Comparison of ENCODE assay signal across 17 cellular contexts in the genomic region with DNA sequence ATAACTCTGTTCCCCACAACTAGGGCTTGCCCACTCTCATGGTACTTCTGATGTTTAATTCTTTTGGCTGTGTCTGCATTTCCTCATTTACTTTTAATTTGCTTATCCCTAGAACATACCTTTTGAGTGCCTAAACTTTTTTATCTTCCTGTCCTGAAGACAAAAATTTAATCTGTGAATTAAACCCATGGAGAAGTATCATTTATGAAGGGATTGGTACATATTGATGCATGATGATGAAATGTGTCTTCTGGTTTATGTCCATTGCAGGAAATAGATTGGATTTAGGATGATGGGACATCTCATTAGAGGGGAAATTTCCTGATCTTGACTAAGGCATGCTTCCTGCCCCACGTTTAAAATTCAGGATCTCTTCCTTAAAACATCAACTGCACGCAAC.
DNase-seq lines count a peak whose midpoint lies in the region; ATAC-seq and TF ChIP-seq lines count a peak whose summit lies in the region.
"Had no signal": no experiment of that assay in that cellular context is flagged by ENCODE, and none has a peak within 500 bp of the region (broad histone marks: within the 10 kb centered on the region; RNA-seq: fewer than 3 reads in every experiment).

No MANE protein-coding gene starts in this region.

- CTCF ChIA-PET in PC-3 (lab: Charles Lee): interaction anchor here (0.8 kb wide), 1 partner anchor 162 kb away, joined by 3 read pairs; no protein-coding TSS in a partner anchor

- peaks cover 9% of the 10 kb centered on the region for H3F3A ChIP-seq in PC-3 (ENCODE audit: low read length, unreplicated experiment)

- H4K20me1 ChIP-seq in PC-3 (ENCODE audit: low read length): no peaks in the 10 kb centered on the region

- no peak overlapping the region for H2AFZ ChIP-seq in PC-3 (ENCODE audit: low read length)
- H2AFZ ChIP-seq: neural progenitor cell had no signal

- H3K9ac ChIP-seq in PC-3 (ENCODE audit: low read length): peak overlapping the region; percentile 90
- H3K9ac ChIP-seq: neural progenitor cell had no signal

- peaks cover 38% of the 10 kb centered on the region for H3K4me1 ChIP-seq in PC-3 (ENCODE audit: insufficient read depth, low read length)
- H3K4me1 ChIP-seq in mesodermal cell (ENCODE audit: control insufficient read depth, insufficient read depth, low read length, poor library complexity, severe bottlenecking): peaks cover 62% of the 10 kb centered on the region
- H3K4me1 ChIP-seq in thyroid gland: peaks cover 21 to 37% of the 10 kb centered on the region in 2 donors

- H3K36me3 Mint-ChIP-seq in chondrocyte (ENCODE audit: low read depth): peaks cover 10% of the 10 kb centered on the region

- TF ChIP-seq CTCF in PC-3 (conservative IDR thresholded peaks at IDR 0.05; ENCODE audit: low read depth, low read length) (no peak), chondrocyte (IDR thresholded peaks at IDR 0.05) (no peak), thyroid gland (IDR thresholded peaks at IDR 0.05) (no peak)

- peak overlapping the region; percentile 99 for H3K27ac ChIP-seq in PC-3 (ENCODE audit: low read length)
- H3K27ac ChIP-seq in mesodermal cell (ENCODE audit: low read depth, low read length, severe bottlenecking): peak overlapping the region; percentile 99
- H3K27ac ChIP-seq in thyroid gland: peak overlapping the region in 2 of 3 donors; percentile 78 to 82
- H3K27ac ChIP-seq: neural progenitor cell had no signal

- peak overlapping the region; percentile 77 for H3K4me2 ChIP-seq in PC-3 (ENCODE audit: low read length)

- peak overlapping the region; percentile 44 for H3K4me3 ChIP-seq in PC-3 (ENCODE audit: low read length)
- no peak overlapping the region for H3K4me3 ChIP-seq in mesodermal cell (ENCODE audit: extremely low read depth, insufficient read depth, low read length, poor library complexity, severe bottlenecking)
- no peak overlapping the region for H3K4me3 ChIP-seq in thyroid gland (replicated peaks in 1 of 3)
- H3K4me3 ChIP-seq: neural progenitor cell, tibial nerve had no signal

- no peaks in the 10 kb centered on the region for H3K9me3 ChIP-seq in PC-3 (ENCODE audit: low read length)
- H3K9me3 ChIP-seq in mesodermal cell (ENCODE audit: control insufficient read depth, low read length): no peaks in the 10 kb centered on the region
- H3K9me3 ChIP-seq in thyroid gland: no peaks in the 10 kb centered on the region
- H3K9me3 ChIP-seq: tibial nerve had no signal

- peak overlapping the region; percentile 96 for H3K27ac Mint-ChIP-seq in chondrocyte (ENCODE audit: unreplicated experiment)
- H3K27ac Mint-ChIP-seq: activated CD8-positive, alpha-beta T cell treated with anti-CD3 and anti-CD28 coated beads, Interleukin-2, amount 10 ng/mL, durations not matched to agents 7 days and 5 days; activated naive CD4-positive, alpha-beta T cell treated with anti-CD3 and anti-CD28 coated beads for 36 hours; B cell; neural progenitor cell; stimulated activated effector memory CD8-positive, alpha-beta T cell treated with anti-CD3 and anti-CD28 coated beads, Interleukin-12 subunit alpha, Interleukin-12 subunit beta, amount 100 ng/mL, for 72 hours had no signal

- H3K27me3 ChIP-seq in PC-3 (ENCODE audit: low read length) (no peaks in the 10 kb centered on the region), thyroid gland (no peaks in the 10 kb centered on the region)
- H3K27me3 ChIP-seq: neural progenitor cell, tibial nerve had no signal

- H3K9me2 ChIP-seq in PC-3 (replicated peaks; ENCODE audit: low read length): no peaks in the 10 kb centered on the region

- H3K9me3 Mint-ChIP-seq in chondrocyte (ENCODE audit: low read depth): no peaks in the 10 kb centered on the region
- H3K9me3 Mint-ChIP-seq: activated naive CD4-positive, alpha-beta T cell treated with anti-CD3 and anti-CD28 coated beads for 36 hours; activated T-cell treated with anti-CD3 and anti-CD28 coated beads, Interleukin-2, amount 50 U/mL, for 4 hours; neural progenitor cell; stimulated activated effector memory CD8-positive, alpha-beta T cell treated with anti-CD3 and anti-CD28 coated beads, Interleukin-12 subunit alpha, Interleukin-12 subunit beta, amount 100 ng/mL, for 72 hours had no signal

- H3K79me2 ChIP-seq in PC-3 (ENCODE audit: low read length): no peaks in the 10 kb centered on the region

- no peak for TF ChIP-seq POLR2A in thyroid gland (IDR thresholded peaks at IDR 0.05)

- H3K36me3 ChIP-seq in PC-3 (ENCODE audit: low read depth, low read length): no peaks in the 10 kb centered on the region
- peaks cover 43% of the 10 kb centered on the region for H3K36me3 ChIP-seq in mesodermal cell (ENCODE audit: control insufficient read depth, insufficient read depth, low read length)
- H3K36me3 ChIP-seq in thyroid gland: no peaks in the 10 kb centered on the region
- H3K36me3 ChIP-seq: neural progenitor cell had no signal

- POLR2A ChIA-PET in PC-3 (lab: Charles Lee; ENCODE audit: unreplicated experiment): no interaction called here

- peaks cover 87% of the 10 kb centered on the region for H3K4me1 Mint-ChIP-seq in chondrocyte (ENCODE audit: low read depth)
- H3K4me1 Mint-ChIP-seq: B cell had no signal

- H3K4me3 Mint-ChIP-seq in chondrocyte (ENCODE audit: unreplicated experiment): no peak overlapping the region
- H3K4me3 Mint-ChIP-seq: activated CD8-positive, alpha-beta T cell treated with anti-CD3 and anti-CD28 coated beads, Interleukin-2, amount 10 ng/mL, durations not matched to agents 7 days and 5 days; activated naive CD4-positive, alpha-beta T cell treated with anti-CD3 and anti-CD28 coated beads for 36 hours; activated T-cell treated with anti-CD3 and anti-CD28 coated beads, Interleukin-2, amount 50 U/mL, for 4 hours; B cell; neural progenitor cell; stimulated activated effector memory CD8-positive, alpha-beta T cell treated with anti-CD3 and anti-CD28 coated beads, Interleukin-12 subunit alpha, Interleukin-12 subunit beta, amount 100 ng/mL, for 72 hours had no signal

- DNase-seq in PC-3: no peak
- no peak for DNase-seq in chondrocyte (ENCODE audit: low spot score)
- DNase-seq in thyroid gland: no peak
- no peak for DNase-seq in effector CD4-positive, alpha-beta T cell
- DNase-seq: activated CD8-positive, alpha-beta T cell treated with anti-CD3 and anti-CD28 coated beads, Interleukin-2, amount 10 ng/mL, durations not matched to agents 7 days and 5 days; activated naive CD4-positive, alpha-beta T cell treated with anti-CD3 and anti-CD28 coated beads for 36 hours; activated T-cell treated with anti-CD3 and anti-CD28 coated beads, Interleukin-2, amount 50 U/mL, for 4 hours; COR-L47; left cardiac atrium; NCI-H774 had no signal

- intact Hi-C loops in PC-3 (cut with micrococcal nuclease) (no loop called here), thyroid gland (cut with DNase I) (no loop called here)

- no CpG with 5 or more reads among the region's 2 CpGs for WGBS in mesodermal cell (ENCODE audit: insufficient coverage in 2 of 2), 2 experiments
- WGBS in thyroid gland, 2 donors: 81 to 91% methylated on average over 2 of the region's 2 CpGs

- H3K27me3 Mint-ChIP-seq in chondrocyte (ENCODE audit: low read depth): no peaks in the 10 kb centered on the region
- H3K27me3 Mint-ChIP-seq: B cell had no signal

- no peak for ATAC-seq in PC-3
- ATAC-seq in GM21526 (IDR thresholded peaks at IDR 0.05; ENCODE audit: low FRiP score, unreplicated experiment): no peak
- no peak for ATAC-seq in GM21576 (IDR thresholded peaks at IDR 0.05; ENCODE audit: unreplicated experiment)
- ATAC-seq: activated CD8-positive, alpha-beta T cell treated with anti-CD3 and anti-CD28 coated beads, Interleukin-2, amount 10 ng/mL, durations not matched to agents 7 days and 5 days; activated T-cell treated with anti-CD3 and anti-CD28 coated beads, Interleukin-2, amount 50 U/mL, for 4 hours; left cardiac atrium; stimulated activated effector memory CD8-positive, alpha-beta T cell treated with anti-CD3 and anti-CD28 coated beads, Interleukin-12 subunit alpha, Interleukin-12 subunit beta, amount 100 ng/mL, for 72 hours had no signal

- BruUV-seq in PC-3 (replicated peaks; lab: Mats Ljungman, UMichigan): no TSS peak
